In the genomic region with DNA sequence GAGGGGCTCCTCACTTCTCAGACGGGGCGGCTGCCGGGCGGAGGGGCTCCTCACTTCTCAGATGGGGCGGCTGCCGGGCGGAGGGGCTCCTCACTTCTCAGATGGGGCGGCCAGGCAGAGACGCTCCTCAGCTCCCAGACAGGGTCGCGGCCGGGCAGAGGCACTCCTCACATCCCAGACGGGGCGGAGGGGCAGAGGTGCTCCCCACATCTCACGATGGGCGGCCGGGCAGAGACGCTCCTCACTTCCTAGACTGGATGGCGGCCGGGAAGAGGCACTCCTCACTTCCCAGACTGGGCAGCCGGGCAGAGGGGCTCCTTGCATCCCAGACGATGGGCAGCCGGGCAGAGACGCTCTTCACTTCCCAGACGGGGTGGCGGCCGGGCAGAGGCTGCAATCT, we compare ENCODE assay signal across 2 cellular contexts. TPM values are rescaled to one million over a fixed set of nuclear protein-coding genes. Genes with fewer than 3 reads are reported as not detected.
"Had no signal": no experiment of that assay in that cellular context is flagged by ENCODE, and none has a peak within 500 bp of the region (broad histone marks: within the 10 kb centered on the region; RNA-seq: fewer than 3 reads in every experiment).

No MANE protein-coding gene starts in this region.

RNA-seq across cellular contexts. Expression of a gene that starts 25.9 kb away (rescaled TPM):
- total RNA-seq: HepG2, IMR-90 had no signal
